9 cellular contexts compared by ENCODE assay signal in genomic region chr11:6320411-6321207, GRCh38. TPM values are rescaled to one million over a fixed set of nuclear protein-coding genes. Genes with fewer than 3 reads are reported as not detected.
A peak's percentile ranks its signal among the peaks of the same experiment; 100 is the strongest.
DNase-seq lines count a peak whose midpoint lies in the region; ATAC-seq and TF ChIP-seq lines count a peak whose summit lies in the region.
"Had no signal": no experiment of that assay in that cellular context is flagged by ENCODE, and none has a peak within 500 bp of the region (broad histone marks: within the 10 kb centered on the region; RNA-seq: fewer than 3 reads in every experiment).

CAVIN3 (minus strand) TSS chr11:6320501; CDS start chr11:6320476, 25 bp downstream.

- H3K27me3 Mint-ChIP-seq in CD4-positive, alpha-beta T cell: peaks cover 76% of the 10 kb centered on the region

- intact Hi-C loops in CD4-positive, alpha-beta T cell (cut with DNase I, micrococcal nuclease): no loop called here
- intact Hi-C loops in left ventricle myocardium superior (cut with micrococcal nuclease): no loop called here
- intact Hi-C loops in gastrocnemius medialis (cut with DNase I; ENCODE audit: low total_unique reads): loop anchor here (1.0 to 10.0 kb wide), 3 partner anchors 42 to 636 kb away; partner anchors contain the start of genes TPP1, TRIM22 and TRIM5

- H3K9me3 ChIP-seq in CD4-positive, alpha-beta T cell (ENCODE audit: control insufficient read depth, low read length): no peaks in the 10 kb centered on the region
- no peaks in the 10 kb centered on the region for H3K9me3 ChIP-seq in gastrocnemius medialis

- H3K4me1 ChIP-seq in gastrocnemius medialis: peaks cover 19 to 25% of the 10 kb centered on the region in 2 donors

- H3K27ac ChIP-seq in CD4-positive, alpha-beta T cell (ENCODE audit: low read depth, low read length): no peak within 1 kb of the TSS
- H3K27ac ChIP-seq in gastrocnemius medialis: peak within 1 kb of the TSS; percentile 89 to 96 (median 94)
- H3K27ac ChIP-seq: HL-60 had no signal

- H3K4me3 Mint-ChIP-seq in CD4-positive, alpha-beta T cell: peak within 1 kb of the TSS; percentile 59

- CTCF ChIA-PET in CD4-positive, alpha-beta T cell (lab: Charles Lee): no interaction called here

- no peak within 1 kb of the TSS for H3K4me3 ChIP-seq in NB4 (ENCODE audit: low read depth, low read length)
- peak within 1 kb of the TSS; percentile 58 to 84 (median 62) for H3K4me3 ChIP-seq in gastrocnemius medialis

- no peaks in the 10 kb centered on the region for H3K9me3 Mint-ChIP-seq in CD4-positive, alpha-beta T cell

- peaks cover 45% of the 10 kb centered on the region for H3K27me3 ChIP-seq in CD4-positive, alpha-beta T cell (ENCODE audit: control insufficient read depth, insufficient read depth, low read length)
- no peaks in the 10 kb centered on the region for H3K27me3 ChIP-seq in gastrocnemius medialis

- POLR2A ChIA-PET in CD4-positive, alpha-beta T cell (lab: Charles Lee): interaction anchor here (0.6 kb wide), 1 partner anchor 32 kb away, joined by 4 read pairs; no protein-coding TSS in a partner anchor

- ATAC-seq in CD4-positive, alpha-beta T cell (ENCODE audit: poor library complexity): no peak
- ATAC-seq in GM21515 (IDR thresholded peaks at IDR 0.05; ENCODE audit: unreplicated experiment) (peak; percentile 63), left ventricle myocardium superior (peak; percentile 81), gastrocnemius medialis (peak; percentile 34 to 49), GM21723 (IDR thresholded peaks at IDR 0.05; ENCODE audit: unreplicated experiment) (no peak), HG03469 (IDR thresholded peaks at IDR 0.05; ENCODE audit: unreplicated experiment) (no peak)

- H3K36me3 ChIP-seq in gastrocnemius medialis: no peaks in the 10 kb centered on the region

- H3K36me3 Mint-ChIP-seq in CD4-positive, alpha-beta T cell (ENCODE audit: low read depth): no peaks in the 10 kb centered on the region

- TF ChIP-seq CTCF in CD4-positive, alpha-beta T cell (IDR thresholded peaks at IDR 0.05): no peak
- TF ChIP-seq CTCF in NB4 (IDR thresholded peaks at IDR 0.05; ENCODE audit: low read depth, low read length) (no peak), gastrocnemius medialis (IDR thresholded peaks at IDR 0.05 in 4 of 5, conservative IDR thresholded peaks at IDR 0.05 in 1 of 5) (no peak)

- peaks cover 12% of the 10 kb centered on the region for H3K4me1 Mint-ChIP-seq in CD4-positive, alpha-beta T cell (ENCODE audit: low read depth)

- no peak within 1 kb of the TSS for H3K27ac Mint-ChIP-seq in CD4-positive, alpha-beta T cell

- in situ Hi-C loops in gastrocnemius medialis (cut with MboI; ENCODE audit: low sequenced_read_pairs in 4 of 4): loop anchor here in 1 of 4 donors (25.0 kb wide), 1 partner anchor 308 kb away; the partner anchor contains the start of gene OR56A4

- no peak for DNase-seq in CD4-positive, alpha-beta T cell
- DNase-seq in NB4 (ENCODE audit: low read depth) (peak; percentile 15), amniotic stem cell (lab: John Stamatoyannopoulos, UW) (peak; percentile 64), left ventricle myocardium superior (peak; percentile 91), gastrocnemius medialis (peak; percentile 52 to 66)

- TF ChIP-seq POLR2A in NB4 (IDR thresholded peaks at IDR 0.05; ENCODE audit: extremely low read depth, insufficient read length) (no peak), gastrocnemius medialis (IDR thresholded peaks at IDR 0.05) (no peak)

RNA-seq across cellular contexts. Expression of gene CAVIN3, which starts in this region (rescaled TPM):
- under 1 TPM in 1 of 2 experiments, not detected in 1; 0.27 TPM for total RNA-seq in CD4-positive, alpha-beta T cell
- total RNA-seq in left ventricle myocardium superior: 31.1 TPM
- 10 to 100 TPM; 12.9 to 53.6 (median 34.1) TPM for total RNA-seq in gastrocnemius medialis

Comparison
In these comparisons a context has a peak if more than half of its experiments do, and no peak if none do; other contexts are left out.
1. RNA of gene CAVIN3 (total RNA-seq): 12.9 to 53.6 TPM in gastrocnemius medialis and 31.1 TPM in left ventricle myocardium superior (single experiment); 0.27 TPM in CD4-positive, alpha-beta T cell; every median in the first group is over 10 times any median in the second.
2. ATAC-seq: peak in GM21515 (single experiment), left ventricle myocardium superior (single experiment) and gastrocnemius medialis (2 of 2); none in CD4-positive, alpha-beta T cell (single experiment), GM21723 (single experiment) and HG03469 (single experiment).
3. DNase-seq: peak in NB4 (single experiment), amniotic stem cell (single experiment), left ventricle myocardium superior (single experiment) and gastrocnemius medialis (2 of 2); none in CD4-positive, alpha-beta T cell (0 of 10).